Comparison of ENCODE assay signal across 14 cellular contexts in the genomic region with DNA sequence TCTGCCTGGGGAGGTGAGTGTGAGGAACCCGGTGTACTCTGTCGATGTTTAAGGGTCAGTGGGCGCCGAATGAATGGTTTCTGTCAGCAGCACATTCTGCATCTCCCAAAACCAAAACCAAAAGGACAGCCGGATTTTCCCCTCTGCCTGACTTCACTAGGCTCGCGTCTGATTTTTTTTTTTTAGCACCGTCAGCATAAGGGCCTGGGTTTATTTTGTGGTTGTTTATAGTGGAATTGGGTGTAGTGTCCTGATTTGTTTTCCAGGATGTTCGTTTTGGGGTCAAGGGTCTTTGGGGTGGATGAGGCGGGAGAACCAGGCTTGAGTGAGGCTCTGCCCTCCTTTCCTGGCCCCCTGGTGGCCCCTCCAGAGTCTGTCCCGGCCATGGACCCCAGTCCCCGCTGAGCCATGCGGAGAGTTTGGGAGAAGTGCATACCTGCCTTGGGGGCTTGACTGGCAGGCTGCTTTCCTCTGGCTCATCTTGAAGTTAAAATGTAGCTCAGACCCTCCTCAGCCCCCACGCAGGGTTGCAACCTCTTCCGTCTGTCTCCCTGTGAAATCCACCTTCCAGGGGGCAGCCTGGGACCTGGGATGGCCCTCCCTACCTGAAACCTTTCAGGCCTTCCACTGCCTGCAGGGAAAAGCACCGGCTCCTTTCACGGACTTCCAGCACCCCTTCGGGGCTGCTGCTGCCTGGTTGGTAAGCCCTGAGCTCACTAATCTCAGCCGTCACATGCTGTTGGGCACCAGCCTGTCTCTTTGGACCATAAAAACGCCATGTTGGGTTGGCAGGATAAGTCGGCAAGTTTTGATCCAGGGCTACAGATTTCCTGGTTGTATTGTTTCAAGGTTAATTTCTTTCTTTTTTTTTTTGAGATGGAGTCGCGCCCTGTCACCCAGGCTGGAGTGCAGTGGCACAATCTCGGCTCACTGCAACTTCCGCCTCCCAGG.
"Had no signal": no experiment of that assay in that cellular context is flagged by ENCODE, and none has a peak within 500 bp of the region (broad histone marks: within the 10 kb centered on the region; RNA-seq: fewer than 3 reads in every experiment).

No MANE protein-coding gene starts in this region.

- H3K4me2 ChIP-seq: smooth muscle cell had no signal

- H3K27ac Mint-ChIP-seq: activated B cell treated with CpG ODN at 0.5 μM for 24 hours; activated CD8-positive, alpha-beta T cell treated with anti-CD3 and anti-CD28 coated beads for 36 hours; activated naive CD4-positive, alpha-beta T cell treated with anti-CD3 and anti-CD28 coated beads, Interleukin-2, amount 50 U/mL, for 72 hours; memory B cell; nephron; type B pancreatic cell had no signal

- H3K9me3 Mint-ChIP-seq: activated B cell treated with CpG ODN at 0.5 μM for 24 hours; activated CD8-positive, alpha-beta T cell treated with anti-CD3 and anti-CD28 coated beads for 36 hours; activated naive CD4-positive, alpha-beta T cell treated with anti-CD3 and anti-CD28 coated beads, Interleukin-2, amount 50 U/mL, for 72 hours; nephron; type B pancreatic cell had no signal

- H3K36me3 Mint-ChIP-seq: activated naive CD4-positive, alpha-beta T cell treated with anti-CD3 and anti-CD28 coated beads, Interleukin-2, amount 50 U/mL, for 72 hours; type B pancreatic cell had no signal

- H3K4me3 ChIP-seq: colonic mucosa, esophagus squamous epithelium, left ventricle myocardium inferior, prostate gland, smooth muscle cell had no signal

- H3K4me1 Mint-ChIP-seq: activated B cell treated with CpG ODN at 0.5 μM for 24 hours, memory B cell, nephron had no signal

- H3K4me3 Mint-ChIP-seq: activated B cell treated with CpG ODN at 0.5 μM for 24 hours; activated CD8-positive, alpha-beta T cell treated with anti-CD3 and anti-CD28 coated beads for 36 hours; memory B cell; nephron; type B pancreatic cell had no signal

- H3K9me3 ChIP-seq: colonic mucosa, prostate gland had no signal

- DNase-seq: activated B cell treated with CpG ODN at 0.5 μM for 24 hours; activated effector memory CD4-positive, alpha-beta T cell treated with anti-CD3 and anti-CD28 coated beads, Interleukin-2, amount 50 U/mL, for 16 hours; colonic mucosa; esophagus squamous epithelium; hippocampal formation; kidney; left ventricle myocardium inferior had no signal

- H3K27me3 Mint-ChIP-seq: activated CD8-positive, alpha-beta T cell treated with anti-CD3 and anti-CD28 coated beads for 36 hours; type B pancreatic cell had no signal

- FAIRE-seq: kidney had no signal

- H3K27me3 ChIP-seq: colonic mucosa had no signal

- H3K36me3 ChIP-seq: colonic mucosa, esophagus squamous epithelium, left ventricle myocardium inferior, prostate gland had no signal

- H3K4me1 ChIP-seq: colonic mucosa, esophagus squamous epithelium, left ventricle myocardium inferior, prostate gland had no signal

- H3K27ac ChIP-seq: colonic mucosa, esophagus squamous epithelium, left ventricle myocardium inferior, prostate gland had no signal
